1 cellular context compared by ENCODE assay signal in genomic region chr1:200409203-200409760, GRCh38.
TF ChIP-seq lines count a peak whose summit lies in the region.

No MANE protein-coding gene starts in this region.

TF ChIP-seq in K562, 482 proteins besides CTCF, POLR2A, EP300 and RAD21 (continued from another document and continues in another):
- TF ChIP-seq UBTF (IDR thresholded peaks at IDR 0.05; ENCODE audit: borderline replicate concordance in 1 of 2, low read depth in 2 of 2, low read length in 2 of 2) (peak in 1 of 2 experiments; percentile 69; a peak in 1 of 4 replicates), ZBTB1 (CRISPR knock-in tag; IDR thresholded peaks at IDR 0.05; ENCODE audit: borderline replicate concordance, low read depth) (peak; percentile 83), ZNF740 (CRISPR knock-in tag; IDR thresholded peaks at IDR 0.05) (peak; percentile 87), ZNF740 (tag; IDR thresholded peaks at IDR 0.05) (peak in 1 of 2 experiments; percentile 77; a peak in 2 of 4 replicates), ZBTB11 (CRISPR knock-in tag; IDR thresholded peaks at IDR 0.05) (no peak), CLOCK (CRISPR knock-in tag; IDR thresholded peaks at IDR 0.05; ENCODE audit: borderline replicate concordance) (no peak), PKNOX1 (IDR thresholded peaks at IDR 0.05) (no peak), THRAP3 (IDR thresholded peaks at IDR 0.05; ENCODE audit: borderline replicate concordance) (no peak), ZNF277 (CRISPR knock-in tag; IDR thresholded peaks at IDR 0.05; ENCODE audit: borderline replicate concordance) (no peak), ZNF79 (CRISPR knock-in tag; IDR thresholded peaks at IDR 0.05; ENCODE audit: low read depth) (no peak), ATF3 (IDR thresholded peaks at IDR 0.05) (no peak), ATF3 (CRISPR knock-in tag; conservative IDR thresholded peaks at IDR 0.05) (no peak), FOXJ3 (CRISPR knock-in tag; IDR thresholded peaks at IDR 0.05) (no peak), ZNF75A (CRISPR knock-in tag; IDR thresholded peaks at IDR 0.05) (no peak), EP400 (IDR thresholded peaks at IDR 0.05) (peak; percentile 8; the same call in 1 of the 2 replicates), E2F1 (CRISPR knock-in tag; IDR thresholded peaks at IDR 0.05) (no peak), CHD2 (IDR thresholded peaks at IDR 0.05; ENCODE audit: low read depth, low read length) (no peak), KLF1 (tag; IDR thresholded peaks at IDR 0.05) (0 out of 2 replicates have a peak, but pooled peaks have one; percentile 23), ZNF561 (CRISPR knock-in tag; conservative IDR thresholded peaks at IDR 0.05) (no peak), KDM4B (IDR thresholded peaks at IDR 0.05; ENCODE audit: borderline replicate concordance in 2 of 2, low read depth in 1 of 2) (0 out of 4 replicates have a peak, but pooled peaks of 1 of the 2 experiments have one; percentile 67), NCOA1 (IDR thresholded peaks at IDR 0.05; ENCODE audit: low read depth) (no peak), PURB (CRISPR knock-in tag; IDR thresholded peaks at IDR 0.05; ENCODE audit: low read depth) (no peak), ARID1B (IDR thresholded peaks at IDR 0.05) (no peak; the same call in none of the 2 replicates), CHD1 (IDR thresholded peaks at IDR 0.05; ENCODE audit: low read length) (peak; percentile 9), ZNF239 (CRISPR knock-in tag; IDR thresholded peaks at IDR 0.05) (no peak), ZNF197 (CRISPR knock-in tag; IDR thresholded peaks at IDR 0.05; ENCODE audit: low read depth) (no peak), RBM15 (IDR thresholded peaks at IDR 0.05; ENCODE audit: insufficient read depth, low read length) (no peak), KDM2B (CRISPR knock-in tag; IDR thresholded peaks at IDR 0.05) (no peak), MCM3 (IDR thresholded peaks at IDR 0.05) (no peak), BRD4 (IDR thresholded peaks at IDR 0.05) (peak; percentile 16; the same call in 1 of the 2 replicates), SRSF9 (IDR thresholded peaks at IDR 0.05; ENCODE audit: borderline replicate concordance, low read depth, low read length) (no peak), HMGN3 (IDR thresholded peaks at IDR 0.05; ENCODE audit: borderline replicate concordance, extremely low read depth, insufficient read length, low read depth, low read length) (peak; percentile 48), ELK1 (CRISPR knock-in tag; IDR thresholded peaks at IDR 0.05) (no peak), ZNF134 (CRISPR knock-in tag; conservative IDR thresholded peaks at IDR 0.05) (no peak), MXD1 (CRISPR knock-in tag; IDR thresholded peaks at IDR 0.05; ENCODE audit: borderline replicate concordance, poor library complexity, severe bottlenecking) (no peak), ZBTB8A (IDR thresholded peaks at IDR 0.05; ENCODE audit: partially characterized antibody) (no peak), RNF2 (IDR thresholded peaks at IDR 0.05) (no peak), ZNF592 (IDR thresholded peaks at IDR 0.05) (0 out of 2 replicates have a peak, but pooled peaks have one; percentile 17)
